ENCODE assay signal across 1 cellular context in genomic region chr22:40055143-40055926, GRCh38.
A peak's percentile ranks its signal among the peaks of the same experiment; 100 is the strongest.
TF ChIP-seq lines count a peak whose summit lies in the region.

No MANE protein-coding gene starts in this region.

TF ChIP-seq in K562, 482 proteins besides CTCF, POLR2A, EP300 and RAD21 (continued from another document and continues in another):
- peak; percentile 69 for TF ChIP-seq MEIS2 (IDR thresholded peaks at IDR 0.05; ENCODE audit: partially characterized antibody)
- peak; percentile 81 for TF ChIP-seq SMARCB1 (IDR thresholded peaks at IDR 0.05; ENCODE audit: insufficient read length, low read depth)
- peak in 1 of 2 experiments; percentile 44; a peak in 1 of 4 replicates for TF ChIP-seq ZMIZ1 (IDR thresholded peaks at IDR 0.05; ENCODE audit: low read depth in 2 of 2, low read length in 2 of 2)
- TF ChIP-seq PKNOX1 (IDR thresholded peaks at IDR 0.05), result peak; percentile 54
- no peak for TF ChIP-seq ZC3H4 (CRISPR knock-in tag; IDR thresholded peaks at IDR 0.05; ENCODE audit: borderline replicate concordance)
- TF ChIP-seq SNAPC5 (CRISPR knock-in tag; IDR thresholded peaks at IDR 0.05), result no peak
- TF ChIP-seq, protein P1, sequence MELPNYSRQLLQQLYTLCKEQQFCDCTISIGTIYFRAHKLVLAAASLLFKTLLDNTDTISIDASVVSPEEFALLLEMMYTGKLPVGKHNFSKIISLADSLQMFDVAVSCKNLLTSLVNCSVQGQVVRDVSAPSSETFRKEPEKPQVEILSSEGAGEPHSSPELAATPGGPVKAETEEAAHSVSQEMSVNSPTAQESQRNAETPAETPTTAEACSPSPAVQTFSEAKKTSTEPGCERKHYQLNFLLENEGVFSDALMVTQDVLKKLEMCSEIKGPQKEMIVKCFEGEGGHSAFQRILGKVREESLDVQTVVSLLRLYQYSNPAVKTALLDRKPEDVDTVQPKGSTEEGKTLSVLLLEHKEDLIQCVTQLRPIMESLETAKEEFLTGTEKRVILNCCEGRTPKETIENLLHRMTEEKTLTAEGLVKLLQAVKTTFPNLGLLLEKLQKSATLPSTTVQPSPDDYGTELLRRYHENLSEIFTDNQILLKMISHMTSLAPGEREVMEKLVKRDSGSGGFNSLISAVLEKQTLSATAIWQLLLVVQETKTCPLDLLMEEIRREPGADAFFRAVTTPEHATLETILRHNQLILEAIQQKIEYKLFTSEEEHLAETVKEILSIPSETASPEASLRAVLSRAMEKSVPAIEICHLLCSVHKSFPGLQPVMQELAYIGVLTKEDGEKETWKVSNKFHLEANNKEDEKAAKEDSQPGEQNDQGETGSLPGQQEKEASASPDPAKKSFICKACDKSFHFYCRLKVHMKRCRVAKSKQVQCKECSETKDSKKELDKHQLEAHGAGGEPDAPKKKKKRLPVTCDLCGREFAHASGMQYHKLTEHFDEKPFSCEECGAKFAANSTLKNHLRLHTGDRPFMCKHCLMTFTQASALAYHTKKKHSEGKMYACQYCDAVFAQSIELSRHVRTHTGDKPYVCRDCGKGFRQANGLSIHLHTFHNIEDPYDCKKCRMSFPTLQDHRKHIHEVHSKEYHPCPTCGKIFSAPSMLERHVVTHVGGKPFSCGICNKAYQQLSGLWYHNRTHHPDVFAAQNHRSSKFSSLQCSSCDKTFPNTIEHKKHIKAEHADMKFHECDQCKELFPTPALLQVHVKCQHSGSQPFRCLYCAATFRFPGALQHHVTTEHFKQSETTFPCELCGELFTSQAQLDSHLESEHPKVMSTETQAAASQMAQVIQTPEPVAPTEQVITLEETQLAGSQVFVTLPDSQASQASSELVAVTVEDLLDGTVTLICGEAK (IDR thresholded peaks at IDR 0.05), result peak; percentile 9; the same call in 1 of the 2 replicates
- TF ChIP-seq, protein P1 (CRISPR knock-in tag; IDR thresholded peaks at IDR 0.05), result no peak
- peak; percentile 45 for TF ChIP-seq NFE2 (IDR thresholded peaks at IDR 0.05; ENCODE audit: low read depth)
- TF ChIP-seq HSF4 (CRISPR knock-in tag; IDR thresholded peaks at IDR 0.05; ENCODE audit: borderline replicate concordance), result no peak
- TF ChIP-seq ZNF76 (CRISPR knock-in tag; IDR thresholded peaks at IDR 0.05; ENCODE audit: borderline replicate concordance), result no peak
- TF ChIP-seq ZNF24 (IDR thresholded peaks at IDR 0.05), result no peak
- TF ChIP-seq NBN (IDR thresholded peaks at IDR 0.05; ENCODE audit: low read depth), result peak; percentile 56; the same call in 1 of the 2 replicates
- no peak for TF ChIP-seq E2F8 (IDR thresholded peaks at IDR 0.05; ENCODE audit: low read depth, partially characterized antibody)
- TF ChIP-seq, protein P2, sequence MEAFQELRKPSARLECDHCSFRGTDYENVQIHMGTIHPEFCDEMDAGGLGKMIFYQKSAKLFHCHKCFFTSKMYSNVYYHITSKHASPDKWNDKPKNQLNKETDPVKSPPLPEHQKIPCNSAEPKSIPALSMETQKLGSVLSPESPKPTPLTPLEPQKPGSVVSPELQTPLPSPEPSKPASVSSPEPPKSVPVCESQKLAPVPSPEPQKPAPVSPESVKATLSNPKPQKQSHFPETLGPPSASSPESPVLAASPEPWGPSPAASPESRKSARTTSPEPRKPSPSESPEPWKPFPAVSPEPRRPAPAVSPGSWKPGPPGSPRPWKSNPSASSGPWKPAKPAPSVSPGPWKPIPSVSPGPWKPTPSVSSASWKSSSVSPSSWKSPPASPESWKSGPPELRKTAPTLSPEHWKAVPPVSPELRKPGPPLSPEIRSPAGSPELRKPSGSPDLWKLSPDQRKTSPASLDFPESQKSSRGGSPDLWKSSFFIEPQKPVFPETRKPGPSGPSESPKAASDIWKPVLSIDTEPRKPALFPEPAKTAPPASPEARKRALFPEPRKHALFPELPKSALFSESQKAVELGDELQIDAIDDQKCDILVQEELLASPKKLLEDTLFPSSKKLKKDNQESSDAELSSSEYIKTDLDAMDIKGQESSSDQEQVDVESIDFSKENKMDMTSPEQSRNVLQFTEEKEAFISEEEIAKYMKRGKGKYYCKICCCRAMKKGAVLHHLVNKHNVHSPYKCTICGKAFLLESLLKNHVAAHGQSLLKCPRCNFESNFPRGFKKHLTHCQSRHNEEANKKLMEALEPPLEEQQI (IDR thresholded peaks at IDR 0.05), result no peak
- TF ChIP-seq SNRNP70 (optimal IDR thresholded peaks at IDR 0.05; ENCODE audit: low read depth, low read length), result no peak
- no peak for TF ChIP-seq USF1 (CRISPR knock-in tag; IDR thresholded peaks at IDR 0.05)
- peak; percentile 31 for TF ChIP-seq TAF9B (IDR thresholded peaks at IDR 0.05; ENCODE audit: partially characterized antibody)
- TF ChIP-seq MITF (IDR thresholded peaks at IDR 0.05), result no peak
- peak; percentile 51 for TF ChIP-seq HDAC3 (IDR thresholded peaks at IDR 0.05; ENCODE audit: borderline replicate concordance, partially characterized antibody)
- TF ChIP-seq BCOR (IDR thresholded peaks at IDR 0.05), result 0 out of 2 replicates have a peak, but pooled peaks have one; percentile 12
- peak; percentile 87 for TF ChIP-seq ETV1 (tag; conservative IDR thresholded peaks at IDR 0.05; ENCODE audit: low read depth)
- TF ChIP-seq NUFIP1 (IDR thresholded peaks at IDR 0.05; ENCODE audit: partially characterized antibody), result no peak
- no peak for TF ChIP-seq ZNF124 (CRISPR knock-in tag; IDR thresholded peaks at IDR 0.05)
- TF ChIP-seq CBFA2T2 (conservative IDR thresholded peaks at IDR 0.05), result peak; percentile 71
- peak; percentile 52; the same call in 1 of the 2 replicates for TF ChIP-seq PML (IDR thresholded peaks at IDR 0.05; ENCODE audit: low read length)
- 0 out of 2 replicates have a peak, but pooled peaks have one; percentile 18 for TF ChIP-seq MTA3 (IDR thresholded peaks at IDR 0.05; ENCODE audit: borderline replicate concordance)
- no peak for TF ChIP-seq ZKSCAN3 (CRISPR knock-in tag; IDR thresholded peaks at IDR 0.05)
- TF ChIP-seq SAP30 (IDR thresholded peaks at IDR 0.05; ENCODE audit: borderline replicate concordance, insufficient read depth, low read depth, low read length, poor library complexity, severe bottlenecking), result no peak
